18 cellular contexts compared by ENCODE assay signal in the genomic region with DNA sequence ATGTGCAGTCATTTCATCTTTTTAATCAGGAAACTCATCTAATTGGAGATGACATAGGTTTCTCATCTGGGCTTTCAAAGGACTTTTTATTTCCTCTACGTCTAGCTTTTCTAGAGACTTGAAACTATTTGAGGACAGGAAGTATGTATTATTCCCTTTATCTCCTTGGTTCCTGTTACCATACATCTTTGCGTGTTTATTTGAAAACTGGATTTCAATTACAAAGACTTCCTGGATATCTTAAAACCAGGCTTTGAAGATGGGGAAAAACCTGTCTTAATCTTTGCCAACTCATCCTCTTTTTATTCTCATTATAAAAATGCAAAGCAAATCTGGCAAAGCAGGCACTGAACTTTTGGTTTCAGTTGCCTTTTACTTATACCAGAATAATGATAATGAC.
A peak's percentile ranks its signal among the peaks of the same experiment; 100 is the strongest.
DNase-seq lines count a peak whose midpoint lies in the region; ATAC-seq and TF ChIP-seq lines count a peak whose summit lies in the region.
"Had no signal": no experiment of that assay in that cellular context is flagged by ENCODE, and none has a peak within 500 bp of the region (broad histone marks: within the 10 kb centered on the region; RNA-seq: fewer than 3 reads in every experiment).

No MANE protein-coding gene starts in this region.

- H3K36me3 Mint-ChIP-seq in activated CD4-positive, alpha-beta T cell treated with anti-CD3 and anti-CD28 coated beads for 36 hours (ENCODE audit: low read depth): peaks cover 16% of the 10 kb centered on the region
- peaks cover 47% of the 10 kb centered on the region for H3K36me3 Mint-ChIP-seq in HFFc6 (ENCODE audit: low read depth)
- no peaks in the 10 kb centered on the region for H3K36me3 Mint-ChIP-seq in CD14-positive monocyte
- H3K36me3 Mint-ChIP-seq: brain had no signal

- 61 to 75% (median 62%) methylated on average over 2 of the region's 2 CpGs for WGBS in psoas muscle, 3 donors

- H3K4me3 ChIP-seq in endocrine pancreas (ENCODE audit: control insufficient read depth, insufficient read depth, low read length): peak overlapping the region; percentile 34
- peak overlapping the region; percentile 69 for H3K4me3 ChIP-seq in psoas muscle
- H3K4me3 ChIP-seq: BLaER1 treated with 17β-estradiol and CSF1 and Interleukin-3, amounts not matched to agents 10 nM and 100 nM; GM12878; GM23248; left ventricle myocardium inferior had no signal

- H3K27ac Mint-ChIP-seq in activated CD4-positive, alpha-beta T cell treated with anti-CD3 and anti-CD28 coated beads for 36 hours: peak overlapping the region; percentile 39
- H3K27ac Mint-ChIP-seq in HFFc6 (peak overlapping the region; percentile 39), CD14-positive monocyte (no peak overlapping the region)
- H3K27ac Mint-ChIP-seq: effector memory CD8-positive, alpha-beta T cell had no signal

- H3K27ac ChIP-seq in psoas muscle: peak overlapping the region; percentile 89
- H3K27ac ChIP-seq: BLaER1 treated with 17β-estradiol and CSF1 and Interleukin-3, amounts not matched to agents 10 nM and 100 nM; GM23248; HL-60 had no signal

- H3K27me3 ChIP-seq in endocrine pancreas (ENCODE audit: control insufficient read depth, insufficient read depth, low read length) (no peaks in the 10 kb centered on the region), psoas muscle (ENCODE audit: insufficient read depth in 3 of 3, low read length in 2 of 3) (no peaks in the 10 kb centered on the region)
- H3K27me3 ChIP-seq: BLaER1 treated with 17β-estradiol and CSF1 and Interleukin-3, amounts not matched to agents 10 nM and 100 nM had no signal

- no peak overlapping the region for H3K9ac ChIP-seq in endocrine pancreas (ENCODE audit: control insufficient read depth, insufficient read depth, low read length)
- H3K9ac ChIP-seq: BLaER1 treated with 17β-estradiol and CSF1 and Interleukin-3, amounts not matched to agents 10 nM and 100 nM; GM23248 had no signal

- intact Hi-C loops in activated CD4-positive, alpha-beta T cell treated with anti-CD3 and anti-CD28 coated beads for 36 hours (cut with DNase I, micrococcal nuclease): loop anchor here in 1 of 2 experiments (10.0 kb wide), 1 partner anchor 212 kb away; no protein-coding TSS in a partner anchor
- intact Hi-C loops in psoas muscle (cut with DNase I) (no loop called here), CD14-positive monocyte (cut with micrococcal nuclease) (no loop called here)

- TF ChIP-seq CTCF in HFFc6 (IDR thresholded peaks at IDR 0.05) (no peak), psoas muscle (IDR thresholded peaks at IDR 0.05) (no peak), CD14-positive monocyte (IDR thresholded peaks at IDR 0.05) (no peak)

- peaks cover 70% of the 10 kb centered on the region for H3K4me1 Mint-ChIP-seq in activated CD4-positive, alpha-beta T cell treated with anti-CD3 and anti-CD28 coated beads for 36 hours
- peaks cover 93% of the 10 kb centered on the region for H3K4me1 Mint-ChIP-seq in HFFc6 (ENCODE audit: low read depth)
- H3K4me1 Mint-ChIP-seq in CD14-positive monocyte: peaks cover 12% of the 10 kb centered on the region

- CTCF ChIA-PET in activated CD4-positive, alpha-beta T cell treated with anti-CD3 and anti-CD28 coated beads for 36 hours (lab: Charles Lee): interaction anchor here (1.0 to 1.4 kb wide), 2 partner anchors 10 to 29 kb away, joined by 3 read pairs; no protein-coding TSS in a partner anchor

- POLR2A ChIA-PET in activated CD4-positive, alpha-beta T cell treated with anti-CD3 and anti-CD28 coated beads for 36 hours (lab: Charles Lee): no interaction called here

- H3K9me3 ChIP-seq in endocrine pancreas (ENCODE audit: control insufficient read depth, low read length) (no peaks in the 10 kb centered on the region), psoas muscle (no peaks in the 10 kb centered on the region)
- H3K9me3 ChIP-seq: BLaER1 treated with 17β-estradiol and CSF1 and Interleukin-3, amounts not matched to agents 10 nM and 100 nM; left ventricle myocardium inferior had no signal

- peak; percentile 18 for ATAC-seq in activated CD4-positive, alpha-beta T cell treated with anti-CD3 and anti-CD28 coated beads for 36 hours
- ATAC-seq in psoas muscle: no peak
- ATAC-seq: effector memory CD8-positive, alpha-beta T cell; GM12878 had no signal

- peaks cover 7% of the 10 kb centered on the region for H3K9me3 Mint-ChIP-seq in activated CD4-positive, alpha-beta T cell treated with anti-CD3 and anti-CD28 coated beads for 36 hours (ENCODE audit: low read depth)
- H3K9me3 Mint-ChIP-seq in HFFc6: no peaks in the 10 kb centered on the region
- peaks cover 0 to 2% (median 0%) of the 10 kb centered on the region in 7 donors for H3K9me3 Mint-ChIP-seq in CD14-positive monocyte
- H3K9me3 Mint-ChIP-seq: brain; effector memory CD8-positive, alpha-beta T cell had no signal

- H3K36me3 ChIP-seq in endocrine pancreas (ENCODE audit: control insufficient read depth, insufficient read depth, low read length) (no peaks in the 10 kb centered on the region), psoas muscle (ENCODE audit: insufficient read depth in 1 of 2, low read depth in 1 of 2) (no peaks in the 10 kb centered on the region)
- H3K36me3 ChIP-seq: BLaER1 treated with 17β-estradiol and CSF1 and Interleukin-3, amounts not matched to agents 10 nM and 100 nM; left ventricle myocardium inferior had no signal

- H3K4me1 ChIP-seq in endocrine pancreas (ENCODE audit: control insufficient read depth, insufficient read depth, low read length) (peaks cover 46% of the 10 kb centered on the region), psoas muscle (peaks cover 64% of the 10 kb centered on the region)

- H3K4me3 Mint-ChIP-seq in activated CD4-positive, alpha-beta T cell treated with anti-CD3 and anti-CD28 coated beads for 36 hours: no peak overlapping the region
- H3K4me3 Mint-ChIP-seq in HFFc6 (peak overlapping the region; percentile 46; the same call in 1 of the 2 replicates), CD14-positive monocyte (no peak overlapping the region)
- H3K4me3 Mint-ChIP-seq: effector memory CD8-positive, alpha-beta T cell had no signal

- no peak for DNase-seq in activated CD4-positive, alpha-beta T cell treated with anti-CD3 and anti-CD28 coated beads for 36 hours
- no peak for DNase-seq in activated CD4-positive, alpha-beta T cell treated with anti-CD3 and anti-CD28 coated beads, Interleukin-2, amount 50 U/mL, for 48 hours
- DNase-seq in HFFc6: no peak
- DNase-seq in psoas muscle: no peak
- DNase-seq in NCI-H1436 (lab: John Stamatoyannopoulos, UW): no peak
- DNase-seq in CD14-positive monocyte (ENCODE audit: low spot score): no peak
- no peak for DNase-seq in activated CD8-positive, alpha-beta memory T cell treated with anti-CD3 and anti-CD28 coated beads, Interleukin-2, amount 50 U/mL, for 48 hours
- DNase-seq: DMS53; effector memory CD8-positive, alpha-beta T cell; GM23248; left ventricle myocardium inferior; NCI-H1417; NCI-H524 had no signal

- H3K27me3 Mint-ChIP-seq in activated CD4-positive, alpha-beta T cell treated with anti-CD3 and anti-CD28 coated beads for 36 hours: no peaks in the 10 kb centered on the region
- peaks cover 24% of the 10 kb centered on the region for H3K27me3 Mint-ChIP-seq in HFFc6 (ENCODE audit: insufficient read depth)
- H3K27me3 Mint-ChIP-seq in CD14-positive monocyte (ENCODE audit: low read depth in 3 of 3): no peaks in the 10 kb centered on the region
- H3K27me3 Mint-ChIP-seq: brain; effector memory CD8-positive, alpha-beta T cell had no signal

Comparison
In these comparisons a context has a peak if more than half of its experiments do, and no peak if none do; other contexts are left out.
1. H3K27ac Mint-ChIP-seq: peak in activated CD4-positive, alpha-beta T cell treated with anti-CD3 and anti-CD28 coated beads for 36 hours (single experiment) and HFFc6 (single experiment); none in CD14-positive monocyte (0 of 7).